In the genomic region with DNA sequence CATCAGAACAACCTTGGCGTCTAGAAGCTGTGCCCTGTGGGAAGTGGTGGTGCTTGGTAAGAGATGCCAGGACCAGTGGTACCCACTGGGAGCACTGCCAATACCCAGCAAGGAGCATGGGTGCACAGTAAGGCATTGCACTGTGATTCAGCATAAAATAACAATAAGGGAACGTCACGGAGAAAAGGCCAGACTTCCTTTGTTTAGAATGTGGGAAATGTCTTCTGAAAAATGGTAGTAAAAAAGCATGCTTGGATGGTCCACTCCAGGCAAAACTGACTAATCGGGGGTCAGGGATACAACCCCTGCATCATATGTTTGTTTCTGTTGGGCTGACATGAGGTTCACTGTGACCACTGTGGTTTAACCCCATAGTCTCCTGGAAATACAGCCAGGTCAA, we compare ENCODE assay signal across 17 cellular contexts. TPM values are rescaled to one million over a fixed set of nuclear protein-coding genes. Genes with fewer than 3 reads are reported as not detected.
DNase-seq lines count a peak whose midpoint lies in the region; ATAC-seq and TF ChIP-seq lines count a peak whose summit lies in the region.
"Had no signal": no experiment of that assay in that cellular context is flagged by ENCODE, and none has a peak within 500 bp of the region (broad histone marks: within the 10 kb centered on the region; RNA-seq: fewer than 3 reads in every experiment).

No MANE protein-coding gene starts in this region.

- 77 to 91% methylated on average over 2 to 4 of the region's 4 CpGs for WGBS in endodermal cell (ENCODE audit: insufficient coverage in 1 of 2, insufficient read length in 1 of 2), 2 experiments

- ATAC-seq in RWPE2 (ENCODE audit: low read depth), result peak; percentile 26; the same call in 1 of the 3 replicates
- no peak for ATAC-seq in activated naive CD4-positive, alpha-beta T cell treated with anti-CD3 and anti-CD28 coated beads, Interleukin-2, amount 50 U/mL, for 72 hours
- ATAC-seq: Right ventricle myocardium inferior; stimulated activated naive CD8-positive, alpha-beta T cell treated with anti-CD3 and anti-CD28 coated beads, Interleukin-15, Interleukin-2, amounts not matched to agents 100 U/mL and 50 U/mL, for 24 hours had no signal

- peak overlapping the region; percentile 14 for H3K4me2 ChIP-seq in parathyroid adenoma (ENCODE audit: low read length)
- H3K4me2 ChIP-seq: BLaER1 had no signal

- H3K36me3 Mint-ChIP-seq in endodermal cell (ENCODE audit: low read depth), result no peaks in the 10 kb centered on the region
- no peaks in the 10 kb centered on the region for H3K36me3 Mint-ChIP-seq in activated naive CD4-positive, alpha-beta T cell treated with anti-CD3 and anti-CD28 coated beads, Interleukin-2, amount 50 U/mL, for 72 hours
- H3K36me3 Mint-ChIP-seq: activated naive CD4-positive, alpha-beta T cell treated with anti-CD3 and anti-CD28 coated beads, Interleukin-2, amount 10 ng/mL, durations not matched to agents 7 days and 5 days had no signal

- H3K27ac Mint-ChIP-seq in endodermal cell, result peak overlapping the region; percentile 13
- H3K27ac Mint-ChIP-seq in activated naive CD4-positive, alpha-beta T cell treated with anti-CD3 and anti-CD28 coated beads, Interleukin-2, amount 50 U/mL, for 72 hours, result no peak overlapping the region
- H3K27ac Mint-ChIP-seq: activated naive CD4-positive, alpha-beta T cell treated with anti-CD3 and anti-CD28 coated beads, Interleukin-2, amount 10 ng/mL, durations not matched to agents 7 days and 5 days had no signal

- H3K27ac ChIP-seq in RWPE2 (ENCODE audit: poor library complexity, severe bottlenecking), result peak overlapping the region; percentile 74
- no peak overlapping the region for H3K27ac ChIP-seq in endodermal cell (ENCODE audit: low read depth, low read length)
- H3K27ac ChIP-seq in parathyroid adenoma, result peak overlapping the region; percentile 90
- H3K27ac ChIP-seq: BLaER1, colonic mucosa had no signal

- no peaks in the 10 kb centered on the region for H3K27me3 Mint-ChIP-seq in endodermal cell (ENCODE audit: insufficient read depth)

- TF ChIP-seq CTCF in RWPE2 (IDR thresholded peaks at IDR 0.05; ENCODE audit: poor library complexity, severe bottlenecking) (no peak), endodermal cell (conservative IDR thresholded peaks at IDR 0.05) (no peak), parathyroid adenoma (IDR thresholded peaks at IDR 0.05) (no peak)

- H3K27me3 ChIP-seq in RWPE2 (ENCODE audit: insufficient read depth, poor library complexity, severe bottlenecking), result no peaks in the 10 kb centered on the region
- H3K27me3 ChIP-seq in endodermal cell (ENCODE audit: control insufficient read depth, insufficient read depth, low read length, poor library complexity, severe bottlenecking), result peaks cover 7% of the 10 kb centered on the region
- no peaks in the 10 kb centered on the region for H3K27me3 ChIP-seq in parathyroid adenoma (ENCODE audit: control insufficient read depth, insufficient read depth, low read length)
- H3K27me3 ChIP-seq: BLaER1, colonic mucosa had no signal

- H3K4me3 Mint-ChIP-seq in endodermal cell, result no peak overlapping the region
- H3K4me3 Mint-ChIP-seq: activated naive CD4-positive, alpha-beta T cell treated with anti-CD3 and anti-CD28 coated beads, Interleukin-2, amount 10 ng/mL, durations not matched to agents 7 days and 5 days; H9 had no signal

- H3K9me3 ChIP-seq in RWPE2 (ENCODE audit: severe bottlenecking) (no peaks in the 10 kb centered on the region), endodermal cell (ENCODE audit: control insufficient read depth, low read length) (no peaks in the 10 kb centered on the region), parathyroid adenoma (ENCODE audit: control insufficient read depth, low read length) (no peaks in the 10 kb centered on the region)
- H3K9me3 ChIP-seq: BLaER1, colonic mucosa had no signal

- H3K36me3 ChIP-seq in RWPE2 (ENCODE audit: low read depth) (no peaks in the 10 kb centered on the region), endodermal cell (ENCODE audit: control insufficient read depth, insufficient read depth, low read length) (no peaks in the 10 kb centered on the region), parathyroid adenoma (ENCODE audit: control insufficient read depth, insufficient read depth, low read length) (no peaks in the 10 kb centered on the region)
- H3K36me3 ChIP-seq: BLaER1, colonic mucosa had no signal

- peaks cover 2% of the 10 kb centered on the region for H3K9me3 Mint-ChIP-seq in endodermal cell
- H3K9me3 Mint-ChIP-seq in activated naive CD4-positive, alpha-beta T cell treated with anti-CD3 and anti-CD28 coated beads, Interleukin-2, amount 50 U/mL, for 72 hours, result no peaks in the 10 kb centered on the region
- H3K9me3 Mint-ChIP-seq: activated naive CD4-positive, alpha-beta T cell treated with anti-CD3 and anti-CD28 coated beads, Interleukin-2, amount 10 ng/mL, durations not matched to agents 7 days and 5 days; H9 had no signal

- peak overlapping the region; percentile 1 for H2AFZ ChIP-seq in parathyroid adenoma

- no peak overlapping the region for H3K9ac ChIP-seq in endodermal cell (ENCODE audit: extremely low read depth, low read length, poor library complexity, severe bottlenecking)
- H3K9ac ChIP-seq in parathyroid adenoma, result no peak overlapping the region
- H3K9ac ChIP-seq: BLaER1 had no signal

- H3K4me1 ChIP-seq in RWPE2 (ENCODE audit: insufficient read depth, poor library complexity, severe bottlenecking) (peaks cover 23% of the 10 kb centered on the region), endodermal cell (ENCODE audit: control insufficient read depth, insufficient read depth, low read length) (no peaks in the 10 kb centered on the region), parathyroid adenoma (peaks cover 40% of the 10 kb centered on the region)
- H3K4me1 ChIP-seq: BLaER1, colonic mucosa had no signal

- H3K4me3 ChIP-seq in RWPE2 (ENCODE audit: severe bottlenecking) (no peak overlapping the region), endodermal cell (ENCODE audit: low read length) (no peak overlapping the region), parathyroid adenoma (ENCODE audit: low read depth, low read length) (no peak overlapping the region)
- H3K4me3 ChIP-seq: BLaER1, colonic mucosa had no signal

- no peaks in the 10 kb centered on the region for H3K79me2 ChIP-seq in parathyroid adenoma

- DNase-seq in ELR (ENCODE audit: low read depth) (peak; percentile 42), RWPE2 (ENCODE audit: low spot score) (no peak), endodermal cell (no peak), NCI-H2171 (lab: John Stamatoyannopoulos, UW) (no peak), HT-29 (ENCODE audit: low spot score) (no peak), pons (ENCODE audit: low spot score) (no peak)
- DNase-seq in activated naive CD4-positive, alpha-beta T cell treated with anti-CD3 and anti-CD28 coated beads, Interleukin-2, amount 50 U/mL, for 72 hours (ENCODE audit: low spot score in 2 of 2), result no peak
- DNase-seq: activated naive CD4-positive, alpha-beta T cell treated with anti-CD3 and anti-CD28 coated beads, Interleukin-2, amount 10 ng/mL, durations not matched to agents 7 days and 5 days; colonic mucosa; H9; NCI-H1105 treated with DMSO at 0.1 percent for 48 hours; NCI-H510A; retina; stimulated activated naive CD8-positive, alpha-beta T cell treated with anti-CD3 and anti-CD28 coated beads, Interleukin-15, Interleukin-2, amounts not matched to agents 100 U/mL and 50 U/mL, for 24 hours had no signal

- peaks cover 10% of the 10 kb centered on the region for H3K4me1 Mint-ChIP-seq in endodermal cell
- H3K4me1 Mint-ChIP-seq: activated naive CD4-positive, alpha-beta T cell treated with anti-CD3 and anti-CD28 coated beads, Interleukin-2, amount 10 ng/mL, durations not matched to agents 7 days and 5 days had no signal

RNA-seq across cellular contexts. Expression of a gene that starts 14.7 kb away (rescaled TPM):
- total RNA-seq in endodermal cell, result 1 to 10 TPM; 6.7 to 7.3 TPM
- polyA plus RNA-seq in endodermal cell (2013, experiment 1 of 2), result 11.8 TPM
- polyA plus RNA-seq in endodermal cell (2013, experiment 2 of 2), result 9.3 TPM
- total RNA-seq in activated naive CD4-positive, alpha-beta T cell treated with anti-CD3 and anti-CD28 coated beads, Interleukin-2, amount 50 U/mL, for 72 hours, result 10 to 100 TPM in 1 of 2 donors, 1 to 10 TPM in 1; 8.8 to 14.4 TPM
- 2.2 and 3.2 TPM in 2 replicates for total RNA-seq in HT-29 (2014; rRNA removed; shearing (Covaris generic))

RNA-seq across cellular contexts. Expression of a gene that starts 46.1 kb away (rescaled TPM):
- not detected for total RNA-seq in endodermal cell
- polyA plus RNA-seq in endodermal cell (2013, experiment 1 of 2), result 0.28 TPM
- not detected for polyA plus RNA-seq in endodermal cell (2013, experiment 2 of 2)
- not detected for total RNA-seq in activated naive CD4-positive, alpha-beta T cell treated with anti-CD3 and anti-CD28 coated beads, Interleukin-2, amount 50 U/mL, for 72 hours
- not detected in 2 replicates for total RNA-seq in HT-29 (2014; rRNA removed; shearing (Covaris generic))
- total RNA-seq: H9 had no signal
